In genomic region chr22:26983311-26983710, GRCh38 we compare ENCODE assay signal across 13 cellular contexts.
DNase-seq lines count a peak whose midpoint lies in the region; ATAC-seq and TF ChIP-seq lines count a peak whose summit lies in the region.
"Had no signal": no experiment of that assay in that cellular context is flagged by ENCODE, and none has a peak within 500 bp of the region (broad histone marks: within the 10 kb centered on the region; RNA-seq: fewer than 3 reads in every experiment).

No MANE protein-coding gene starts in this region.

- in situ Hi-C loops in GM23248 (cut with MboI) = no loop called here

- ATAC-seq in RWPE2 (ENCODE audit: low read depth) (peak; percentile 29; the same call in 1 of the 3 replicates), thoracic aorta (ENCODE audit: insufficient number of reproducible peaks, low FRiP score, low read depth) (no peak)

- H3K27ac ChIP-seq in GM23248 = no peak overlapping the region
- H3K27ac ChIP-seq in RWPE2 (ENCODE audit: poor library complexity, severe bottlenecking) = no peak overlapping the region
- peak overlapping the region; percentile 14 to 63 for H3K27ac ChIP-seq in thoracic aorta
- no peak overlapping the region for H3K27ac ChIP-seq in smooth muscle cell (ENCODE audit: low read depth)
- H3K27ac ChIP-seq: BLaER1 treated with 17β-estradiol and CSF1 and Interleukin-3, amounts not matched to agents 10 nM and 100 nM had no signal

- H3K9ac ChIP-seq in GM23248 = no peak overlapping the region
- no peak overlapping the region for H3K9ac ChIP-seq in smooth muscle cell (ENCODE audit: low read depth)
- H3K9ac ChIP-seq: BLaER1 treated with 17β-estradiol and CSF1 and Interleukin-3, amounts not matched to agents 10 nM and 100 nM had no signal

- DNase-seq in GM23248 = peak; percentile 20
- no peak for DNase-seq in RWPE2 (ENCODE audit: low spot score)
- peak; percentile 64 for DNase-seq in glomerular visceral epithelial cell (ENCODE audit: extremely low spot score)
- DNase-seq in thoracic aorta (ENCODE audit: low spot score) = no peak
- no peak for DNase-seq in globus pallidus (ENCODE audit: low spot score)
- DNase-seq in smooth muscle cell (lab: John Stamatoyannopoulos, UW; ENCODE audit: unreplicated experiment) = no peak
- DNase-seq in NAMALWA (ENCODE audit: low spot score) = no peak
- DNase-seq: ACHN; CD4-positive, CD25-positive, alpha-beta regulatory T cell; DMS79; GOT3; H9 had no signal

- WGBS in GM23248 (ENCODE audit: low coverage in 1 of 2, low lambda C conversion rate in 2 of 2, missing lambda C conversion rate in 2 of 2), 2 experiments = 22 to 38% methylated on average over 1 of the region's 1 CpG
- WGBS in smooth muscle cell (ENCODE audit: low lambda C conversion rate) = 65% methylated on average over 1 of the region's 1 CpG

- H3K9me3 ChIP-seq in GM23248 (ENCODE audit: low read depth) (no peaks in the 10 kb centered on the region), RWPE2 (ENCODE audit: severe bottlenecking) (no peaks in the 10 kb centered on the region), thoracic aorta (no peaks in the 10 kb centered on the region), smooth muscle cell (replicated peaks; ENCODE audit: low read depth) (no peaks in the 10 kb centered on the region)
- H3K9me3 ChIP-seq: BLaER1 treated with 17β-estradiol and CSF1 and Interleukin-3, amounts not matched to agents 10 nM and 100 nM had no signal

- H3K4me2 ChIP-seq in GM23248 (ENCODE audit: unreplicated experiment) = no peak overlapping the region
- no peak overlapping the region for H3K4me2 ChIP-seq in smooth muscle cell
- H3K4me2 ChIP-seq: BLaER1 treated with 17β-estradiol and CSF1 and Interleukin-3, amounts not matched to agents 10 nM and 100 nM had no signal

- H3K36me3 ChIP-seq in GM23248 (ENCODE audit: low read depth) (no peaks in the 10 kb centered on the region), RWPE2 (ENCODE audit: low read depth) (no peaks in the 10 kb centered on the region), thoracic aorta (no peaks in the 10 kb centered on the region), smooth muscle cell (ENCODE audit: low read depth) (no peaks in the 10 kb centered on the region)
- H3K36me3 ChIP-seq: BLaER1 treated with 17β-estradiol and CSF1 and Interleukin-3, amounts not matched to agents 10 nM and 100 nM had no signal

- H3K27me3 ChIP-seq in GM23248 (replicated peaks; ENCODE audit: insufficient read depth) (peaks cover 12% of the 10 kb centered on the region), RWPE2 (ENCODE audit: insufficient read depth, poor library complexity, severe bottlenecking) (peaks cover 17% of the 10 kb centered on the region), thoracic aorta (replicated peaks; ENCODE audit: insufficient read depth) (no peaks in the 10 kb centered on the region), smooth muscle cell (ENCODE audit: low read depth) (peaks cover 64% of the 10 kb centered on the region)
- H3K27me3 ChIP-seq: BLaER1 treated with 17β-estradiol and CSF1 and Interleukin-3, amounts not matched to agents 10 nM and 100 nM had no signal

- no peaks in the 10 kb centered on the region for H3K9me2 ChIP-seq in GM23248 (ENCODE audit: insufficient read depth)

- TF ChIP-seq CTCF in RWPE2 (IDR thresholded peaks at IDR 0.05; ENCODE audit: poor library complexity, severe bottlenecking) (no peak), thoracic aorta (IDR thresholded peaks at IDR 0.05) (no peak), smooth muscle cell (IDR thresholded peaks at IDR 0.05; ENCODE audit: borderline replicate concordance, insufficient read depth, poor library complexity, severe bottlenecking) (no peak)

- H3F3A ChIP-seq in GM23248 (ENCODE audit: insufficient read depth) = no peaks in the 10 kb centered on the region
- no peaks in the 10 kb centered on the region for H3F3A ChIP-seq in smooth muscle cell (ENCODE audit: low read depth)

- no peak overlapping the region for H3K4me3 ChIP-seq in GM23248
- H3K4me3 ChIP-seq in RWPE2 (ENCODE audit: severe bottlenecking) = no peak overlapping the region
- no peak overlapping the region for H3K4me3 ChIP-seq in thoracic aorta
- H3K4me3 ChIP-seq in smooth muscle cell = no peak overlapping the region
- H3K4me3 ChIP-seq: BLaER1 treated with 17β-estradiol and CSF1 and Interleukin-3, amounts not matched to agents 10 nM and 100 nM had no signal

- H3K4me1 ChIP-seq in GM23248 (ENCODE audit: insufficient read depth) (no peaks in the 10 kb centered on the region), RWPE2 (ENCODE audit: insufficient read depth, poor library complexity, severe bottlenecking) (no peaks in the 10 kb centered on the region), thoracic aorta (ENCODE audit: control insufficient read depth in 1 of 2, low read depth in 2 of 2) (peaks cover 0 to 38% of the 10 kb centered on the region in 2 donors), smooth muscle cell (ENCODE audit: low read depth) (peaks cover 19% of the 10 kb centered on the region)
- H3K4me1 ChIP-seq: BLaER1 treated with 17β-estradiol and CSF1 and Interleukin-3, amounts not matched to agents 10 nM and 100 nM had no signal

- H2AFZ ChIP-seq in GM23248 (no peak overlapping the region), smooth muscle cell (ENCODE audit: low read depth) (no peak overlapping the region)

- no peaks in the 10 kb centered on the region for H3K79me2 ChIP-seq in GM23248 (ENCODE audit: insufficient read depth)
- no peaks in the 10 kb centered on the region for H3K79me2 ChIP-seq in smooth muscle cell (ENCODE audit: low read depth)

- no peaks in the 10 kb centered on the region; the same call in 1 of the 2 replicates for H4K20me1 ChIP-seq in GM23248 (ENCODE audit: insufficient read depth)
- no peaks in the 10 kb centered on the region for H4K20me1 ChIP-seq in smooth muscle cell (ENCODE audit: low read depth)
- H4K20me1 ChIP-seq: BLaER1 treated with 17β-estradiol and CSF1 and Interleukin-3, amounts not matched to agents 10 nM and 100 nM had no signal

Comparison
In these comparisons a context has a peak if more than half of its experiments do, and no peak if none do; other contexts are left out.
1. DNase-seq: peak in GM23248 (single experiment) and glomerular visceral epithelial cell (single experiment); none in RWPE2 (single experiment), thoracic aorta (single experiment), globus pallidus (single experiment), smooth muscle cell (single experiment) and NAMALWA (single experiment).
2. H3K27ac ChIP-seq: peak in thoracic aorta (2 of 2); none in GM23248 (single experiment), RWPE2 (single experiment) and smooth muscle cell (single experiment).